2 cellular contexts compared by ENCODE assay signal in genomic region chr16:1781758-1782407, GRCh38.
TF ChIP-seq lines count a peak whose summit lies in the region.

No MANE protein-coding gene starts in this region.

TF ChIP-seq in HEK293T, 16 proteins besides CTCF, POLR2A, EP300 and RAD21:
- TF ChIP-seq LEF1 (IDR thresholded peaks at IDR 0.05; ENCODE audit: borderline replicate concordance) (0 out of 2 replicates have a peak, but pooled peaks have one; percentile 50), L3MBTL2 (conservative IDR thresholded peaks at IDR 0.05) (peak; percentile 72; the same call in 1 of the 2 replicates), ARNT (IDR thresholded peaks at IDR 0.05) (no peak), SP1 (IDR thresholded peaks at IDR 0.05) (no peak)

TF ChIP-seq in HepG2, 621 proteins besides CTCF, POLR2A, EP300 and RAD21 (continues in another document):
- TF ChIP-seq ZSCAN20 (CRISPR knock-in tag; IDR thresholded peaks at IDR 0.05; ENCODE audit: borderline replicate concordance) = peak; percentile 68; the same call in 1 of the 2 replicates
- no peak for TF ChIP-seq ZZZ3 (CRISPR knock-in tag; IDR thresholded peaks at IDR 0.05; ENCODE audit: borderline replicate concordance)
- TF ChIP-seq FOXP1 (IDR thresholded peaks at IDR 0.05) = no peak
- no peak for TF ChIP-seq FOXP1 (CRISPR knock-in tag; IDR thresholded peaks at IDR 0.05)
- TF ChIP-seq PLSCR1 (CRISPR knock-in tag; IDR thresholded peaks at IDR 0.05; ENCODE audit: borderline replicate concordance) = no peak
- peak; percentile 91 for TF ChIP-seq AGO2 (optimal IDR thresholded peaks at IDR 0.05; ENCODE audit: low read depth, low read length)
- TF ChIP-seq ZNF737 (CRISPR knock-in tag; IDR thresholded peaks at IDR 0.05; ENCODE audit: borderline replicate concordance) = 0 out of 2 replicates have a peak, but pooled peaks have one; percentile 27
- TF ChIP-seq ZBTB43 (CRISPR knock-in tag; conservative IDR thresholded peaks at IDR 0.05) = 0 out of 2 replicates have a peak, but pooled peaks have one; percentile 17
- no peak for TF ChIP-seq TSC22D2 (CRISPR knock-in tag; IDR thresholded peaks at IDR 0.05; ENCODE audit: borderline replicate concordance)
- no peak for TF ChIP-seq ZNF484 (CRISPR knock-in tag; IDR thresholded peaks at IDR 0.05; ENCODE audit: borderline replicate concordance, low read depth)
- TF ChIP-seq ZNF446 (CRISPR knock-in tag; IDR thresholded peaks at IDR 0.05) = 0 out of 2 replicates have a peak, but pooled peaks have one; percentile 21
- TF ChIP-seq ARID3A (IDR thresholded peaks at IDR 0.05; ENCODE audit: low read depth, low read length) = no peak
- no peak for TF ChIP-seq MLLT10 (CRISPR knock-in tag; IDR thresholded peaks at IDR 0.05)
- TF ChIP-seq POLR2G (IDR thresholded peaks at IDR 0.05; ENCODE audit: low read depth, low read length) = peak; percentile 46; the same call in 1 of the 2 replicates
- TF ChIP-seq ISL2 (CRISPR knock-in tag; IDR thresholded peaks at IDR 0.05) = no peak
- no peak for TF ChIP-seq ARID2 (CRISPR knock-in tag; IDR thresholded peaks at IDR 0.05; ENCODE audit: borderline replicate concordance)
- TF ChIP-seq ZNF781 (CRISPR knock-in tag; IDR thresholded peaks at IDR 0.05; ENCODE audit: borderline replicate concordance, not compliant biosample characterization) = no peak
- TF ChIP-seq ZNF766 (CRISPR knock-in tag; IDR thresholded peaks at IDR 0.05; ENCODE audit: borderline replicate concordance) = peak; percentile 34; the same call in 1 of the 2 replicates
- no peak for TF ChIP-seq ZNF432 (CRISPR knock-in tag; IDR thresholded peaks at IDR 0.05; ENCODE audit: borderline replicate concordance)
- no peak for TF ChIP-seq NAIF1 (CRISPR knock-in tag; IDR thresholded peaks at IDR 0.05; ENCODE audit: borderline replicate concordance)
- 0 out of 2 replicates have a peak, but pooled peaks have one; percentile 3 for TF ChIP-seq RBFOX2 (IDR thresholded peaks at IDR 0.05; ENCODE audit: low read depth, low read length)
- TF ChIP-seq ZFP36L1 (CRISPR knock-in tag; IDR thresholded peaks at IDR 0.05) = no peak
- no peak for TF ChIP-seq TBX2 (CRISPR knock-in tag; IDR thresholded peaks at IDR 0.05; ENCODE audit: borderline replicate concordance)
- no peak for TF ChIP-seq CHD4 (IDR thresholded peaks at IDR 0.05; ENCODE audit: borderline replicate concordance, low read length)
- TF ChIP-seq ZNF292 (CRISPR knock-in tag; IDR thresholded peaks at IDR 0.05; ENCODE audit: borderline replicate concordance, low read depth) = no peak
- no peak for TF ChIP-seq ZNF672 (CRISPR knock-in tag; IDR thresholded peaks at IDR 0.05)
- no peak for TF ChIP-seq ZBTB3 (CRISPR knock-in tag; IDR thresholded peaks at IDR 0.05; ENCODE audit: borderline replicate concordance, low read depth)
- no peak for TF ChIP-seq HNRNPL (IDR thresholded peaks at IDR 0.05; ENCODE audit: low read depth, low read length)
- no peak for TF ChIP-seq PRDM15 (CRISPR knock-in tag; IDR thresholded peaks at IDR 0.05)
- TF ChIP-seq ZNF570 (CRISPR knock-in tag; IDR thresholded peaks at IDR 0.05; ENCODE audit: borderline replicate concordance) = no peak
- peak; percentile 55 for TF ChIP-seq KDM2A (CRISPR knock-in tag; IDR thresholded peaks at IDR 0.05; ENCODE audit: borderline replicate concordance, low read depth)
- TF ChIP-seq ZNF20 (CRISPR knock-in tag; IDR thresholded peaks at IDR 0.05) = no peak
- no peak for TF ChIP-seq SMC3 (IDR thresholded peaks at IDR 0.05; ENCODE audit: low read length)
- no peak for TF ChIP-seq ZNF543 (CRISPR knock-in tag; IDR thresholded peaks at IDR 0.05)
- no peak for TF ChIP-seq U2AF2 (IDR thresholded peaks at IDR 0.05; ENCODE audit: low read depth, low read length)
- TF ChIP-seq CSRNP2 (CRISPR knock-in tag; conservative IDR thresholded peaks at IDR 0.05; ENCODE audit: low read depth) = no peak
- no peak for TF ChIP-seq POLR2AphosphoS2 (IDR thresholded peaks at IDR 0.05; ENCODE audit: low read depth, low read length)
- TF ChIP-seq ZNF317 (CRISPR knock-in tag; IDR thresholded peaks at IDR 0.05) = no peak
- TF ChIP-seq RBM22 (optimal IDR thresholded peaks at IDR 0.05; ENCODE audit: low read length) = peak; percentile 35
- no peak for TF ChIP-seq ZNF256 (CRISPR knock-in tag; conservative IDR thresholded peaks at IDR 0.05)
- no peak for TF ChIP-seq ZNF724P (CRISPR knock-in tag; IDR thresholded peaks at IDR 0.05; ENCODE audit: borderline replicate concordance)
- TF ChIP-seq ZNF503 (CRISPR knock-in tag; IDR thresholded peaks at IDR 0.05) = no peak
- 0 out of 2 replicates have a peak, but pooled peaks have one; percentile 48 for TF ChIP-seq ZSCAN21 (CRISPR knock-in tag; IDR thresholded peaks at IDR 0.05; ENCODE audit: borderline replicate concordance)
- no peak for TF ChIP-seq MTA1 (CRISPR knock-in tag; IDR thresholded peaks at IDR 0.05; ENCODE audit: borderline replicate concordance)
- no peak for TF ChIP-seq KMT2A (CRISPR knock-in tag; IDR thresholded peaks at IDR 0.05)
- TF ChIP-seq ZNF563 (CRISPR knock-in tag; IDR thresholded peaks at IDR 0.05) = no peak
- no peak for TF ChIP-seq NFE2 (CRISPR knock-in tag; IDR thresholded peaks at IDR 0.05)
- TF ChIP-seq ZBTB2 (CRISPR knock-in tag; IDR thresholded peaks at IDR 0.05; ENCODE audit: low read depth) = no peak
- TF ChIP-seq ZNF124 (CRISPR knock-in tag; IDR thresholded peaks at IDR 0.05) = no peak
